ENCODE assay signal across 8 cellular contexts in the genomic region with DNA sequence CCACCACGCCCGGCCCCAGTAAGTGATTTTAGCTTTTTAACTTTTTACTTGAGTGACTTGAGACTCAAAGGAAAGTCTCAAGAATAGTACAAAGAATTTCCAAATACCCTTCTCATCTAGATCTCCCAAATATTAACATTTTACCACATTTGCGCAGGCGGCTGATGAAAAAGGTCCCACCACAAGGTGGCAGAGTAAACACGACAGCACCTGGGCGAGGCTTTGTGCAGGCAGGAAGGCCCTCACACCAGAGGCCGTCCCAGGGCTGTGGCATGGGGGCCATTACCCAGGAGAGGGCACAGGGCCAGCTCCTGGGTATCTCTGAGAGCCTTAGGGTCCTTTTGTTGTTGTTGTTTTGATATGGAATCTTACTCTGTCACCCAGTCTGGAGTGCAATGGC. TPM values are rescaled to one million over a fixed set of nuclear protein-coding genes. Genes with fewer than 3 reads are reported as not detected.
DNase-seq lines count a peak whose midpoint lies in the region; ATAC-seq and TF ChIP-seq lines count a peak whose summit lies in the region.

No MANE protein-coding gene starts in this region.

- TF ChIP-seq CTCF in neural progenitor cell (IDR thresholded peaks at IDR 0.05), result peak; percentile 66

- peak; percentile 57 for DNase-seq in activated CD8-positive, alpha-beta memory T cell treated with anti-CD3 and anti-CD28 coated beads, Interleukin-2, amount 50 U/mL, for 48 hours
- DNase-seq in activated CD8-positive, alpha-beta memory T cell treated with anti-CD3 and anti-CD28 coated beads for 24 hours, result no peak
- DNase-seq in NCI-H69 (lab: John Stamatoyannopoulos, UW), result peak; percentile 31
- DNase-seq in cerebellum (ENCODE audit: low spot score), result peak; percentile 33
- DNase-seq in neural progenitor cell (ENCODE audit: low spot score), result peak; percentile 61

- no peak overlapping the region for H3K27ac Mint-ChIP-seq in neural progenitor cell

- H3K79me2 ChIP-seq in neural progenitor cell (ENCODE audit: low read depth), result no peaks in the 10 kb centered on the region

- H3F3A ChIP-seq in neural progenitor cell (ENCODE audit: low read depth), result no peaks in the 10 kb centered on the region

- H3K9me3 ChIP-seq in neural progenitor cell (ENCODE audit: low read depth), result no peaks in the 10 kb centered on the region

- H3K27ac ChIP-seq in neural progenitor cell, result no peak overlapping the region

- no peaks in the 10 kb centered on the region for H4K20me1 ChIP-seq in neural progenitor cell (ENCODE audit: low read depth)

- no peaks in the 10 kb centered on the region for H3K36me3 ChIP-seq in neural progenitor cell

- no peak overlapping the region for H2AFZ ChIP-seq in neural progenitor cell (replicated peaks)

- H3K4me3 Mint-ChIP-seq in neural progenitor cell, result no peak overlapping the region

- peaks cover 6% of the 10 kb centered on the region for H3K27me3 Mint-ChIP-seq in neural progenitor cell (ENCODE audit: insufficient read depth, low read depth)

- H3K4me1 ChIP-seq in neural progenitor cell, result no peaks in the 10 kb centered on the region

- H3K4me2 ChIP-seq in neural progenitor cell, result no peak overlapping the region

- H3K9ac ChIP-seq in neural progenitor cell, result no peak overlapping the region

- H3K9me3 Mint-ChIP-seq in neural progenitor cell, result no peaks in the 10 kb centered on the region

- no peak overlapping the region for H3K4me3 ChIP-seq in neural progenitor cell

- ATAC-seq in HG02884 (IDR thresholded peaks at IDR 0.05; ENCODE audit: unreplicated experiment), result no peak
- no peak for ATAC-seq in HG03196 (IDR thresholded peaks at IDR 0.05; ENCODE audit: unreplicated experiment)
- ATAC-seq in GM18498 (IDR thresholded peaks at IDR 0.05; ENCODE audit: unreplicated experiment), result no peak

- no peaks in the 10 kb centered on the region for H3K36me3 Mint-ChIP-seq in neural progenitor cell

- no peaks in the 10 kb centered on the region for H3K4me1 Mint-ChIP-seq in neural progenitor cell

- H3K27me3 ChIP-seq in neural progenitor cell, result no peaks in the 10 kb centered on the region

RNA-seq across cellular contexts. Expression of gene WIPI2, which starts 50.0 kb away (rescaled TPM):
- total RNA-seq in cerebellum, result 33.0 TPM
- total RNA-seq in neural progenitor cell (ENCODE audit: low replicate concordance), result 64.9 and 74.8 TPM in 2 replicates
